In the genomic region with DNA sequence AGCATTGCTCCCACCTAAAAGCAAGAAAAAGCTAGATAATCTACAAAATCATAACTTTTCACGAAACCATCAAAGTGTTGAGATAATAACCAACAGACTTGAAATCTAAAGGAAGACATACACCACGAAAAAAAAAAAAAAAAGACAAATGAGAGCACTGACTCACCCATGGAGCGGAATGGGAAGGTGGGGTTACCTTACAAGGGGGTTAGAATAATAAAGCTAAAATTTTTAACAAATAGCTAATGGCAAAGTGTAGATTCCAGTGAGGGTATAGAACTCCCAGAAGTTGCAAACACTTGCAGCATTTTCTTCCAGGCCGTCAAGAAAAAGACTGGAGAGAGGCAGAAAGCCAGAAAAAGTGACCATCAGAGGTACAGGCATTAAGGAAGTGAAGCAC, we compare ENCODE assay signal across 1 cellular context.
TF ChIP-seq lines count a peak whose summit lies in the region.

No MANE protein-coding gene starts in this region.

TF ChIP-seq in endothelial cell of umbilical vein, 7 proteins besides CTCF, POLR2A, EP300 and RAD21:
- TF ChIP-seq, protein P1, sequence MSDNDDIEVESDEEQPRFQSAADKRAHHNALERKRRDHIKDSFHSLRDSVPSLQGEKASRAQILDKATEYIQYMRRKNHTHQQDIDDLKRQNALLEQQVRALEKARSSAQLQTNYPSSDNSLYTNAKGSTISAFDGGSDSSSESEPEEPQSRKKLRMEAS (IDR thresholded peaks at IDR 0.05; ENCODE audit: insufficient read depth, insufficient read length): no peak
- no peak for TF ChIP-seq MYC (IDR thresholded peaks at IDR 0.05; ENCODE audit: low read depth, low read length)
- TF ChIP-seq GATA2 (IDR thresholded peaks at IDR 0.05; ENCODE audit: insufficient read depth, insufficient read length, low read depth, low read length): no peak
- TF ChIP-seq FOS (IDR thresholded peaks at IDR 0.05; ENCODE audit: borderline replicate concordance, insufficient read depth, low read length): peak; percentile 40
- TF ChIP-seq POLR2AphosphoS5 (IDR thresholded peaks at IDR 0.05; ENCODE audit: insufficient read depth, low read depth, low read length): no peak
- no peak for TF ChIP-seq EZH2 (IDR thresholded peaks at IDR 0.05; ENCODE audit: borderline replicate concordance, low read depth, low read length, severe bottlenecking)
- TF ChIP-seq JUN (IDR thresholded peaks at IDR 0.05; ENCODE audit: borderline replicate concordance, insufficient read depth, insufficient read length, low read depth): no peak
TF ChIP-seq in endothelial cell of umbilical vein: peak in this region for 1.
